35 cellular contexts compared by ENCODE assay signal in the genomic region with DNA sequence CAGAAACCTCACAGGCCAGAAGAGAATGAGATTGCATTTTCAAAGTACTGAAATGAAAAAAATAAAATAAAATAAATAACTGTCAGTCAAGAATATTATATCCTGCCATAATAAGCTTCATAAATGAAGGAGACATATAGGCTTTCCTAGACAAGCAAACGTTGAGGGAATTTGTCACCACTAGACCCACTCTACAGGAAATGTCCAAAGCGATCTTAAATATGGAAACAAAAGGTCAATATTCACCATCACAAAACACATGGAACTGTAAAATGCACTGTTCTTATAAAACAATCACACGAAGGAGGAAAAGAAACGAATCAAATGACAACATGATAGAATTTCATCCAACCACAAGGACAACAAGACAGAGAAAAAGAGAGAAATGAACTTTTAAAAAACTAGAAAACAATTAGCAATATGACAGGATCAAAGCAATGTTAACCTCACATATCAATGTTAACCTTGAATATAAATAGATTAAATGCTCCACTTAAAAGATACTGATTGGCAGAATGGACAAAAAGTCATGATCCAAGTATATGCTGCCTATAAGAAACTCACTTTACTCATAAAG.
"Had no signal": no experiment of that assay in that cellular context is flagged by ENCODE, and none has a peak within 500 bp of the region (broad histone marks: within the 10 kb centered on the region; RNA-seq: fewer than 3 reads in every experiment).

No MANE protein-coding gene starts in this region.

- H3K27me3 Mint-ChIP-seq: activated B cell treated with CpG ODN at 0.5 μM for 24 hours; activated CD4-positive, alpha-beta memory T cell treated with anti-CD3 and anti-CD28 coated beads for 36 hours; activated CD8-positive, alpha-beta T cell treated with anti-CD3 and anti-CD28 coated beads for 36 hours; activated naive CD4-positive, alpha-beta T cell treated with anti-CD3 and anti-CD28 coated beads, Interleukin-2, amount 10 ng/mL, durations not matched to agents 7 days and 5 days; activated naive CD4-positive, alpha-beta T cell treated with anti-CD3 and anti-CD28 coated beads, Interleukin-2, amount 50 U/mL, for 24 hours; activated naive CD8-positive, alpha-beta T cell; activated naive CD8-positive, alpha-beta T cell treated with anti-CD3 and anti-CD28 coated beads, Interleukin-2, amount 10 ng/mL, durations not matched to agents 7 days and 5 days; activated naive CD8-positive, alpha-beta T cell treated with anti-CD3 and anti-CD28 coated beads, Interleukin-2, amount 50 U/mL, for 24 hours; activated T-cell treated with anti-CD3 and anti-CD28 coated beads, Interleukin-2, amount 50 U/mL, for 24 hours; brain; central memory CD8-positive, alpha-beta T cell had no signal

- H3K27ac ChIP-seq: ascending aorta, cardiac muscle cell, colonic mucosa, VCaP had no signal

- H3K27me3 ChIP-seq: ascending aorta, cardiac muscle cell, colonic mucosa had no signal

- H3K4me3 ChIP-seq: ascending aorta, cardiac muscle cell, colonic mucosa had no signal

- H3K36me3 ChIP-seq: ascending aorta, cardiac muscle cell, colonic mucosa had no signal

- H3K4me3 Mint-ChIP-seq: activated B cell treated with CpG ODN at 0.5 μM for 24 hours; activated CD4-positive, alpha-beta memory T cell treated with anti-CD3 and anti-CD28 coated beads for 36 hours; activated CD8-positive, alpha-beta T cell treated with anti-CD3 and anti-CD28 coated beads for 36 hours; activated naive CD4-positive, alpha-beta T cell treated with anti-CD3 and anti-CD28 coated beads, Interleukin-2, amount 10 ng/mL, durations not matched to agents 7 days and 5 days; activated naive CD4-positive, alpha-beta T cell treated with anti-CD3 and anti-CD28 coated beads, Interleukin-2, amount 50 U/mL, for 24 hours; activated naive CD8-positive, alpha-beta T cell; activated naive CD8-positive, alpha-beta T cell treated with anti-CD3 and anti-CD28 coated beads, Interleukin-2, amount 10 ng/mL, durations not matched to agents 7 days and 5 days; activated naive CD8-positive, alpha-beta T cell treated with anti-CD3 and anti-CD28 coated beads, Interleukin-2, amount 50 U/mL, for 24 hours; activated T-cell treated with anti-CD3 and anti-CD28 coated beads, Interleukin-2, amount 50 U/mL, for 24 hours; brain; central memory CD8-positive, alpha-beta T cell; T-helper 1 cell treated with Interleukin-12 subunit alpha and Interleukin-12 subunit beta and Interleukin-4 antibody, amounts not matched to agents 30 μg/mL and 1 μg/mL, for 36 hours; T-helper 2 cell treated with Interferon-gamma antibody and Interleukin-4, amounts not matched to agents 5 μg/mL and 100 μg/mL, for 36 hours had no signal

- ATAC-seq: activated CD8-positive, alpha-beta T cell treated with anti-CD3 and anti-CD28 coated beads for 36 hours; activated naive CD8-positive, alpha-beta T cell treated with anti-CD3 and anti-CD28 coated beads, Interleukin-2, amount 50 U/mL, for 24 hours had no signal

- FAIRE-seq: bronchial epithelial cell, TTC549 had no signal

- H3K9me3 ChIP-seq: colonic mucosa had no signal

- DNase-seq: activated B cell treated with CpG ODN at 0.5 μM for 24 hours; activated CD4-positive, alpha-beta memory T cell treated with anti-CD3 and anti-CD28 coated beads for 36 hours; activated CD4-positive, alpha-beta T cell treated with anti-CD3 and anti-CD28 coated beads, Interleukin-2, amount 50 U/mL, for 1 hour; activated CD4-positive, alpha-beta T cell treated with anti-CD3 and anti-CD28 coated beads, Interleukin-2, amount 50 U/mL, for 4 hours; activated CD4-positive, CD25-positive, alpha-beta regulatory T cell treated with anti-CD3 and anti-CD28 coated beads, Interleukin-2, amount 50 U/mL, for 72 hours; activated CD8-positive, alpha-beta memory T cell treated with anti-CD3 and anti-CD28 coated beads, Interleukin-2, amount 50 U/mL, for 4 hours; activated CD8-positive, alpha-beta T cell treated with anti-CD3 and anti-CD28 coated beads for 36 hours; activated effector memory CD4-positive, alpha-beta T cell treated with Interleukin-2 at 50 U/mL for 16 hours; activated gamma-delta T cell; activated naive CD4-positive, alpha-beta T cell treated with anti-CD3 and anti-CD28 coated beads, Interleukin-2, amount 10 ng/mL, durations not matched to agents 7 days and 5 days; activated naive CD4-positive, alpha-beta T cell treated with Interleukin-2 at 50 U/mL for 16 hours; activated naive CD8-positive, alpha-beta T cell treated with anti-CD3 and anti-CD28 coated beads, Interleukin-2, amount 10 ng/mL, durations not matched to agents 7 days and 5 days; activated naive CD8-positive, alpha-beta T cell treated with anti-CD3 and anti-CD28 coated beads, Interleukin-2, amount 50 U/mL, for 24 hours; activated T-cell treated with anti-CD3 and anti-CD28 coated beads, Interleukin-2, amount 50 U/mL, for 24 hours; activated T-cell treated with anti-CD3 and anti-CD28 coated beads, Interleukin-2, amount 50 U/mL, for 48 hours; amygdala; anterior cingulate cortex; caudate nucleus; cerebellar nuclear complex; colonic mucosa; T-helper 1 cell; T-helper 2 cell; T-helper 9 cell had no signal

- H3K27ac Mint-ChIP-seq: activated B cell treated with CpG ODN at 0.5 μM for 24 hours; activated naive CD4-positive, alpha-beta T cell treated with anti-CD3 and anti-CD28 coated beads, Interleukin-2, amount 10 ng/mL, durations not matched to agents 7 days and 5 days; activated naive CD4-positive, alpha-beta T cell treated with anti-CD3 and anti-CD28 coated beads, Interleukin-2, amount 50 U/mL, for 24 hours; activated naive CD8-positive, alpha-beta T cell; activated naive CD8-positive, alpha-beta T cell treated with anti-CD3 and anti-CD28 coated beads, Interleukin-2, amount 10 ng/mL, durations not matched to agents 7 days and 5 days; activated naive CD8-positive, alpha-beta T cell treated with anti-CD3 and anti-CD28 coated beads, Interleukin-2, amount 50 U/mL, for 24 hours; activated T-cell treated with anti-CD3 and anti-CD28 coated beads, Interleukin-2, amount 50 U/mL, for 24 hours; activated T-helper 2 cell treated with anti-CD3 and anti-CD28 coated beads, Interferon-gamma antibody, Interleukin-2, Interleukin-4, amounts not matched to agents 10 μg/mL and 5 μg/mL and 100 μg/mL, durations not matched to agents 14 hours and 24 hours and 36 hours; brain; T-helper 2 cell treated with Interferon-gamma antibody and Interleukin-4, amounts not matched to agents 5 μg/mL and 100 μg/mL, for 36 hours had no signal
